Comparison of ENCODE assay signal across 12 cellular contexts in genomic region chr2:217826505-217826904, GRCh38.
DNase-seq lines count a peak whose midpoint lies in the region; ATAC-seq and TF ChIP-seq lines count a peak whose summit lies in the region.
"Had no signal": no experiment of that assay in that cellular context is flagged by ENCODE, and none has a peak within 500 bp of the region (broad histone marks: within the 10 kb centered on the region; RNA-seq: fewer than 3 reads in every experiment).

No MANE protein-coding gene starts in this region.

- H3K36me3 ChIP-seq in sigmoid colon (peaks cover 29 to 95% (median 62%) of the 10 kb centered on the region in 4 donors), MG63 (peaks cover 10% of the 10 kb centered on the region; the same call in 1 of the 2 replicates)

- H3K27ac ChIP-seq in sigmoid colon, result peak overlapping the region; percentile 69 to 98 (median 91)
- H3K27ac ChIP-seq: A549 had no signal

- in situ Hi-C loops in G401 (cut with HindIII; ENCODE audit: low sequenced_read_pairs), result no loop called here

- no peaks in the 10 kb centered on the region for H3K9me3 ChIP-seq in sigmoid colon
- H3K9me3 ChIP-seq in MG63, result no peaks in the 10 kb centered on the region
- H3K9me3 ChIP-seq: A549 had no signal

- no peak overlapping the region for H3K4me3 ChIP-seq in sigmoid colon
- no peak overlapping the region for H3K4me3 ChIP-seq in MG63
- H3K4me3 ChIP-seq: A549 had no signal

- 30 to 55% methylated on average over 6 of the region's 6 CpGs for WGBS in sigmoid colon, 2 donors

- intact Hi-C loops in Right ventricle myocardium inferior (cut with DNase I) (no loop called here), cardiac septum (cut with DNase I) (no loop called here), sigmoid colon (cut with DNase I) (no loop called here)

- DNase-seq in Right ventricle myocardium inferior (ENCODE audit: missing footprints) (peak; percentile 74), cardiac septum (ENCODE audit: low spot score) (no peak), iPS-NIHi7 (ENCODE audit: extremely low spot score) (peak; percentile 43), sigmoid colon (peak; percentile 92), G401 (ENCODE audit: low spot score) (no peak), MG63 (no peak), SHP77 (lab: John Stamatoyannopoulos, UW) (no peak)
- no peak for DNase-seq in activated effector memory CD4-positive, alpha-beta T cell treated with anti-CD3 and anti-CD28 coated beads, Interleukin-2, amount 50 U/mL, for 16 hours
- DNase-seq: activated naive CD4-positive, alpha-beta T cell treated with anti-CD3 and anti-CD28 coated beads, Interleukin-2, amount 10 ng/mL, durations not matched to agents 7 days and 5 days; central memory CD4-positive, alpha-beta T cell; COR-L47 had no signal

- peaks cover 0 to 99% (median 94%) of the 10 kb centered on the region in 4 donors for H3K4me1 ChIP-seq in sigmoid colon
- H3K4me1 ChIP-seq: A549 had no signal

- no peak for TF ChIP-seq CTCF in sigmoid colon (IDR thresholded peaks at IDR 0.05)

- TF ChIP-seq EP300 in sigmoid colon (IDR thresholded peaks at IDR 0.05), result no peak

- peak; percentile 71 for ATAC-seq in Right ventricle myocardium inferior
- ATAC-seq: A549 had no signal

- no peak for TF ChIP-seq POLR2A in sigmoid colon (IDR thresholded peaks at IDR 0.05)

- H3K27me3 ChIP-seq in sigmoid colon, result no peaks in the 10 kb centered on the region
- no peaks in the 10 kb centered on the region for H3K27me3 ChIP-seq in MG63

Comparison
In these comparisons a context has a peak if more than half of its experiments do, and no peak if none do; other contexts are left out.
1. DNase-seq: peak in Right ventricle myocardium inferior (single experiment), iPS-NIHi7 (single experiment) and sigmoid colon (single experiment); none in cardiac septum (single experiment), G401 (single experiment), activated effector memory CD4-positive, alpha-beta T cell treated with anti-CD3 and anti-CD28 coated beads, Interleukin-2, amount 50 U/mL, for 16 hours (single experiment), MG63 (single experiment) and SHP77 (0 of 2).